ENCODE assay signal across 8 cellular contexts in the genomic region with DNA sequence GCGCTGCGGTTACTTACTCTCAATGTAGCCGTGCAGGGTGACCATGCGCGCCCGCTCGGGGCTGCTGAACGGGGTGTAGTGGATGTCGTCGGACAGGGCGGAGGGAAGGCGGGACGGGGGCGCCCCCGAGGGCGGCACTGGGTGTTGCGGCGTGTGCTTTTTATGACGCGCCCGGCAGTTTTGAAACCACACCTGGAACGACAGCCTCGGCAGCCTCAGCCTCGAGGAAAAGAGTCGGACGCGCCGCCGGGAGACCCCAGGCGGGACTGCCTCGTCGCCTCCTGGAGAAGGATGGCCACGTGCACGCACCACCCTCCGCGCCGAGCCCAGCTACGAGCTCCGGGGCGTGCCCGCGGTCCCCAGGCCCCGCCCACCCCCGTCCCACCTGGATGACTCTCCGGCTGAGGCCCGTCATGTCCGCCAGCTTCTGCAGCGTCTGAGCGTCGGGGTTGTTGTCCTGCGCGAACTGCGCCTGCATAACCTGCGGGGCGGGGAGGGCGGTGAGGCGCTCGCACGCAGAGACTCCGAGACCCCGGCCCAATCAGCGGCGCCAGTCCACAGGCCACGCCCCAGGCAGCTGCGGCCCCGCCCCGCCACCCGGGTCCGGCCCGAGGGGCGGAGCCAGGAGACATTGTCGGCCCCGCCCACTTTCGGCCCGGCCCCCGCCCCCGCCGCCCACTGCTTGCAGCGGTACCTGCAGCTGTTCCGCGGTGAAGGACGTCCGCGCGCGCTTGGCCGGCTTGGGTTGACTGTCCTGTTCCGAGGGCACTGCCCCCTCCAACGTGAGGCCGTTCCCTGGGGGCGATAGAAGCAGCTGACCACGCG. TPM values are rescaled to one million over a fixed set of nuclear protein-coding genes. Genes with fewer than 3 reads are reported as not detected.
DNase-seq lines count a peak whose midpoint lies in the region; ATAC-seq, FAIRE-seq and TF ChIP-seq lines count a peak whose summit lies in the region.
"Had no signal": no experiment of that assay in that cellular context is flagged by ENCODE, and none has a peak within 500 bp of the region (broad histone marks: within the 10 kb centered on the region; RNA-seq: fewer than 3 reads in every experiment).

No MANE protein-coding gene starts in this region.

- FAIRE-seq in GM19239 (lab: Jason Lieb, UNC) = no peak
- FAIRE-seq: endometrium had no signal

- in situ Hi-C loops in SK-MEL-5 (cut with HindIII; ENCODE audit: low pct_unique_long_range_greater_than_20kb, low sequenced_read_pairs) = no loop called here
- in situ Hi-C loops in astrocyte of the cerebellum (cut with HindIII; ENCODE audit: low sequenced_read_pairs) = no loop called here

- DNase-seq in GM19239 (ENCODE audit: insufficient read length, low spot score) (peak; percentile 79), LoVo (ENCODE audit: low spot score) (peak; percentile 70), SK-MEL-5 (ENCODE audit: low read depth, low spot score) (peak; percentile 76), astrocyte of the cerebellum (ENCODE audit: low read depth) (no peak), kidney glomerular epithelial cell (lab: John Stamatoyannopoulos, UW) (peak; percentile 12), omental fat pad (ENCODE audit: low spot score) (no peak)
- DNase-seq in stimulated activated CD4-positive, alpha-beta T cell treated with anti-CD3 and anti-CD28 coated beads, TNF-alpha, amount 100 ng/mL, for 1 hour (ENCODE audit: low read depth in 3 of 3, low spot score in 1 of 3) = peak in 2 of 3 donors; percentile 4 to 36

- no peak for ATAC-seq in omental fat pad (ENCODE audit: low FRiP score)

- H3K4me3 ChIP-seq in astrocyte of the cerebellum (ENCODE audit: low read depth, low read length) = peak overlapping the region; percentile 21

- TF ChIP-seq CTCF in astrocyte of the cerebellum (IDR thresholded peaks at IDR 0.05; ENCODE audit: low read depth, low read length, missing control alignments) (no peak), omental fat pad (IDR thresholded peaks at IDR 0.05) (no peak)

RNA-seq across cellular contexts. Expression of gene LHX6, which starts 15.0 kb away (rescaled TPM):
- total RNA-seq in SK-MEL-5 (2014; rRNA removed; shearing (Covaris generic)) = 2.3 and 2.4 TPM in 2 replicates
- 4.7 and 7.1 TPM in 2 replicates for polyA plus RNA-seq in SK-MEL-5 (2015; cell fraction: cytosol; rRNA removed)
- polyA plus RNA-seq in SK-MEL-5 (2015; cell fraction: nucleus; rRNA removed) = 3.2 and 4.6 TPM in 2 replicates
- 10 to 100 TPM in 1 of 4 donors, 1 to 10 TPM in 3; 2.2 to 13.3 (median 8.8) TPM for total RNA-seq in omental fat pad

RNA-seq across cellular contexts. Expression of gene RBM18, which starts 50.8 kb away (rescaled TPM):
- 18.0 and 22.5 TPM in 2 replicates for total RNA-seq in SK-MEL-5 (2014; rRNA removed; shearing (Covaris generic))
- polyA plus RNA-seq in SK-MEL-5 (2015; cell fraction: cytosol; rRNA removed) = 19.0 and 26.5 TPM in 2 replicates
- 19.2 and 22.1 TPM in 2 replicates for polyA plus RNA-seq in SK-MEL-5 (2015; cell fraction: nucleus; rRNA removed)
- total RNA-seq in omental fat pad = 10 to 100 TPM in 3 of 4 donors, 1 to 10 TPM in 1; 8.8 to 12.2 (median 10.3) TPM

RNA-seq across cellular contexts. Expression of gene MRRF, which starts 50.9 kb away (rescaled TPM):
- total RNA-seq in SK-MEL-5 (2014; rRNA removed; shearing (Covaris generic)) = 94.4 and 101 TPM in 2 replicates
- 63.6 and 70.2 TPM in 2 replicates for polyA plus RNA-seq in SK-MEL-5 (2015; cell fraction: cytosol; rRNA removed)
- polyA plus RNA-seq in SK-MEL-5 (2015; cell fraction: nucleus; rRNA removed) = 173 and 210 TPM in 2 replicates
- total RNA-seq in omental fat pad = 10 to 100 TPM; 31.2 to 44.6 (median 38.1) TPM

RNA-seq across cellular contexts. Expression of gene MORN5, which starts 54.1 kb away (rescaled TPM):
- total RNA-seq in SK-MEL-5 (2014; rRNA removed; shearing (Covaris generic)) = 0.32 TPM in 1 of 2 replicates, not detected in the other
- not detected in 2 replicates for polyA plus RNA-seq in SK-MEL-5 (2015; cell fraction: cytosol; rRNA removed)
- not detected in 2 replicates for polyA plus RNA-seq in SK-MEL-5 (2015; cell fraction: nucleus; rRNA removed)
- not detected for total RNA-seq in omental fat pad

RNA-seq across cellular contexts. Expression of gene NDUFA8, which starts 54.2 kb away (rescaled TPM):
- 68.6 and 82.0 TPM in 2 replicates for total RNA-seq in SK-MEL-5 (2014; rRNA removed; shearing (Covaris generic))
- polyA plus RNA-seq in SK-MEL-5 (2015; cell fraction: cytosol; rRNA removed) = 87.5 and 142 TPM in 2 replicates
- 8.2 and 27.8 TPM in 2 replicates for polyA plus RNA-seq in SK-MEL-5 (2015; cell fraction: nucleus; rRNA removed)
- 10 to 100 TPM; 22.8 to 41.7 (median 30.0) TPM for total RNA-seq in omental fat pad

Comparison
In these comparisons a context has a peak if more than half of its experiments do, and no peak if none do; other contexts are left out.
1. DNase-seq: peak in GM19239 (single experiment), LoVo (single experiment), SK-MEL-5 (single experiment), kidney glomerular epithelial cell (single experiment) and stimulated activated CD4-positive, alpha-beta T cell treated with anti-CD3 and anti-CD28 coated beads, TNF-alpha, amount 100 ng/mL, for 1 hour (2 of 3); none in astrocyte of the cerebellum (single experiment) and omental fat pad (single experiment).